Comparison of ENCODE assay signal across 1 cellular context in genomic region chr7:32490127-32490796, GRCh38.
A peak's percentile ranks its signal among the peaks of the same experiment; 100 is the strongest.
TF ChIP-seq lines count a peak whose summit lies in the region.

LSM5 (minus strand) TSS chr7:32490380; CDS start chr7:32490365, 15 bp downstream.

TF ChIP-seq in K562, 482 proteins besides CTCF, POLR2A, EP300 and RAD21 (continued from another document and continues in another):
- TF ChIP-seq ZNF639 (CRISPR knock-in tag; conservative IDR thresholded peaks at IDR 0.05 in 1 of 2, IDR thresholded peaks at IDR 0.05 in 1 of 2) (peak in 1 of 2 experiments; percentile 26; a peak in 1 of 4 replicates), ATF6 (CRISPR knock-in tag; IDR thresholded peaks at IDR 0.05) (peak; percentile 53; the same call in 1 of the 2 replicates), RREB1 (CRISPR knock-in tag; IDR thresholded peaks at IDR 0.05) (0 out of 2 replicates have a peak, but pooled peaks have one; percentile 25), ZNF280A (IDR thresholded peaks at IDR 0.05; ENCODE audit: low read depth, partially characterized antibody) (no peak), CXXC5 (CRISPR knock-in tag; IDR thresholded peaks at IDR 0.05) (peak; percentile 99), SP1 (CRISPR knock-in tag; IDR thresholded peaks at IDR 0.05) (peak; percentile 82), ILK (tag; IDR thresholded peaks at IDR 0.05; ENCODE audit: borderline replicate concordance, low read depth) (no peak), HMBOX1 (IDR thresholded peaks at IDR 0.05) (no peak), BACH1 (tag; IDR thresholded peaks at IDR 0.05) (no peak; the same call in 1 of the 2 replicates), NCOR1 (IDR thresholded peaks at IDR 0.05) (peak; percentile 50), ILF3 (IDR thresholded peaks at IDR 0.05; ENCODE audit: borderline replicate concordance) (0 out of 2 replicates have a peak, but pooled peaks have one; percentile 13), GTF2B (IDR thresholded peaks at IDR 0.05; ENCODE audit: extremely low read depth, insufficient read length) (no peak), CBFA2T2 (conservative IDR thresholded peaks at IDR 0.05) (no peak), ZFP91 (CRISPR knock-in tag; IDR thresholded peaks at IDR 0.05) (peak; percentile 73), BRF1 (IDR thresholded peaks at IDR 0.05; ENCODE audit: borderline replicate concordance, extremely low read depth, insufficient read length) (no peak), GTF2E2 (tag; IDR thresholded peaks at IDR 0.05) (peak; percentile 94), FOXM1 (IDR thresholded peaks at IDR 0.05; ENCODE audit: low read depth) (peak; percentile 88), FOXM1 (CRISPR knock-in tag; IDR thresholded peaks at IDR 0.05; ENCODE audit: low read depth) (0 out of 2 replicates have a peak, but pooled peaks have one; percentile 27), TAF1 (IDR thresholded peaks at IDR 0.05; ENCODE audit: control insufficient read depth, extremely low read depth, insufficient read depth, low read length, severe bottlenecking) (peak; percentile 90), RCOR1 (IDR thresholded peaks at IDR 0.05; ENCODE audit: borderline replicate concordance in 1 of 2, low read depth in 2 of 2, low read length in 2 of 2) (peak in 1 of 2 experiments; percentile 58; a peak in 1 of 4 replicates), L3MBTL2 (IDR thresholded peaks at IDR 0.05) (peak; percentile 79), ZFP36 (IDR thresholded peaks at IDR 0.05; ENCODE audit: low read depth, low read length, partially characterized antibody) (peak; percentile 34), ASH1L (IDR thresholded peaks at IDR 0.05; ENCODE audit: borderline replicate concordance, low read depth, partially characterized antibody) (peak; percentile 45), ZNF785 (CRISPR knock-in tag; IDR thresholded peaks at IDR 0.05) (no peak), ELF2 (CRISPR knock-in tag; IDR thresholded peaks at IDR 0.05) (peak; percentile 93), CHD7 (IDR thresholded peaks at IDR 0.05; ENCODE audit: low read depth, low read length) (no peak)
